Comparison of ENCODE assay signal across 18 cellular contexts in genomic region chr4:82275431-82276423, GRCh38.
DNase-seq lines count a peak whose midpoint lies in the region; ATAC-seq, FAIRE-seq and TF ChIP-seq lines count a peak whose summit lies in the region.
"Had no signal": no experiment of that assay in that cellular context is flagged by ENCODE, and none has a peak within 500 bp of the region (broad histone marks: within the 10 kb centered on the region; RNA-seq: fewer than 3 reads in every experiment).

No MANE protein-coding gene starts in this region.

- no peaks in the 10 kb centered on the region for H3K27me3 ChIP-seq in right cardiac atrium (ENCODE audit: control insufficient read depth, insufficient read depth)
- no peaks in the 10 kb centered on the region for H3K27me3 ChIP-seq in Karpas-422 (ENCODE audit: low read length)
- peaks cover 13 to 22% of the 10 kb centered on the region in 2 experiments; a peak in 4 of 5 replicates for H3K27me3 ChIP-seq in K562 (ENCODE audit: control insufficient read depth in 2 of 2, insufficient read depth in 2 of 2, low read length in 2 of 2)
- no peaks in the 10 kb centered on the region for H3K27me3 ChIP-seq in left lung
- no peaks in the 10 kb centered on the region for H3K27me3 ChIP-seq in stomach
- H3K27me3 ChIP-seq: body of pancreas, esophagus muscularis mucosa had no signal

- TF ChIP-seq RAD21 in K562 (CRISPR knock-in tag; conservative IDR thresholded peaks at IDR 0.05 in 1 of 2, IDR thresholded peaks at IDR 0.05 in 1 of 2): peak; percentile 58 to 60; a peak in 3 of 4 replicates

- FAIRE-seq in K562 (lab: Jason Lieb, UNC): peak; percentile 48
- FAIRE-seq: GM19239 had no signal

- H3K27ac ChIP-seq in right cardiac atrium (ENCODE audit: low read length): no peak overlapping the region
- no peak overlapping the region for H3K27ac ChIP-seq in Karpas-422 (ENCODE audit: low read length)
- no peak overlapping the region for H3K27ac ChIP-seq in K562 (ENCODE audit: extremely low read depth, low read depth, low read length)
- H3K27ac ChIP-seq in left lung: no peak overlapping the region
- no peak overlapping the region for H3K27ac ChIP-seq in stomach
- H3K27ac ChIP-seq: body of pancreas, esophagus muscularis mucosa, heart right ventricle had no signal

- H3K9ac ChIP-seq in Karpas-422 (ENCODE audit: low read length) (no peak overlapping the region), K562 (ENCODE audit: insufficient read depth in 1 of 2, low read depth in 2 of 2, low read length in 2 of 2) (no peak overlapping the region)

- H3K4me2 ChIP-seq in Karpas-422 (ENCODE audit: low read depth, low read length, poor library complexity, severe bottlenecking) (no peak overlapping the region), K562 (ENCODE audit: insufficient read depth, low read length) (no peak overlapping the region)

- ATAC-seq in Right ventricle myocardium inferior: peak; percentile 16
- no peak for ATAC-seq in right cardiac atrium
- peak; percentile 97 for ATAC-seq in K562
- ATAC-seq in stimulated activated naive CD8-positive, alpha-beta T cell treated with anti-CD3 and anti-CD28 coated beads, Interleukin-15, Interleukin-2, amounts not matched to agents 100 U/mL and 50 U/mL, for 24 hours: peak; percentile 36
- ATAC-seq in left lung: no peak
- ATAC-seq: activated CD4-positive, CD25-positive, alpha-beta regulatory T cell treated with anti-CD3 and anti-CD28 coated beads, Interleukin-2, amount 50 U/mL, for 24 hours; body of pancreas; heart right ventricle; sciatic nerve had no signal

- no TSS peak for BruUV-seq in K562 (replicated peaks; lab: Mats Ljungman, UMichigan)

- no peak for DNase-seq in Right ventricle myocardium inferior (ENCODE audit: missing footprints)
- DNase-seq in right cardiac atrium: no peak
- DNase-seq in Karpas-422: peak; percentile 54
- DNase-seq in K562 (ENCODE audit: extremely low read depth in 1 of 4, low spot score in 3 of 4): peak in 3 of 4 experiments; percentile 14 to 49 (median 44)
- no peak for DNase-seq in stimulated activated naive CD8-positive, alpha-beta T cell treated with anti-CD3 and anti-CD28 coated beads, Interleukin-15, Interleukin-2, amounts not matched to agents 100 U/mL and 50 U/mL, for 24 hours
- no peak for DNase-seq in cerebellum (ENCODE audit: low spot score)
- no peak for DNase-seq in left lung
- no peak for DNase-seq in stomach
- DNase-seq: activated CD8-positive, alpha-beta memory T cell treated with anti-CD3 and anti-CD28 coated beads, Interleukin-2, amount 50 U/mL, for 4 hours; activated gamma-delta T cell; body of pancreas; GF-D8; heart right ventricle; NCI-H1105 had no signal

- POLR2A ChIA-PET in K562 (lab: Yijun Ruan, JAX): no interaction called here

- no peak for TF ChIP-seq POLR2A in K562 (conservative IDR thresholded peaks at IDR 0.05)
- TF ChIP-seq POLR2A in stomach (IDR thresholded peaks at IDR 0.05): no peak

- no peaks in the 10 kb centered on the region for H4K20me1 ChIP-seq in Karpas-422 (ENCODE audit: insufficient read depth, low read depth, low read length)
- no peaks in the 10 kb centered on the region for H4K20me1 ChIP-seq in K562 (replicated peaks; ENCODE audit: control insufficient read depth, insufficient read depth, low read length)

- H3K9me2 ChIP-seq in Karpas-422 (replicated peaks; ENCODE audit: insufficient read depth, low read length): no peaks in the 10 kb centered on the region

- CTCF ChIA-PET in K562 (lab: Yijun Ruan, JAX; ENCODE audit: low intra/inter-chr PET ratio): interaction anchor here (1.2 kb wide), 2 partner anchors 85 to 113 kb away, joined by 4 to 5 read pairs; no protein-coding TSS in a partner anchor

- no peaks in the 10 kb centered on the region for H3K9me1 ChIP-seq in K562 (ENCODE audit: control insufficient read depth, insufficient read depth, low read length)

- TF ChIP-seq CTCF in K562 (IDR thresholded peaks at IDR 0.05 in 2 of 3, conservative IDR thresholded peaks at IDR 0.05 in 1 of 3; ENCODE audit: insufficient read depth in 2 of 3, low read depth in 1 of 3, low read length in 3 of 3) (peak; percentile 51 to 66 (median 51)), left lung (IDR thresholded peaks at IDR 0.05) (no peak), stomach (IDR thresholded peaks at IDR 0.05) (no peak)

- no peaks in the 10 kb centered on the region for H3K36me3 ChIP-seq in Karpas-422 (ENCODE audit: insufficient read depth, low read length)
- H3K36me3 ChIP-seq in K562 (ENCODE audit: control insufficient read depth, insufficient read depth, low read length): no peaks in the 10 kb centered on the region
- no peaks in the 10 kb centered on the region for H3K36me3 ChIP-seq in left lung
- no peaks in the 10 kb centered on the region for H3K36me3 ChIP-seq in stomach
- H3K36me3 ChIP-seq: esophagus muscularis mucosa, heart right ventricle had no signal

- no peak overlapping the region for H3K4me3 ChIP-seq in right cardiac atrium (ENCODE audit: low read length)
- H3K4me3 ChIP-seq in Karpas-422 (ENCODE audit: low read length): no peak overlapping the region
- no peak overlapping the region for H3K4me3 ChIP-seq in K562
- no peak overlapping the region for H3K4me3 ChIP-seq in left lung
- no peak overlapping the region for H3K4me3 ChIP-seq in stomach
- H3K4me3 ChIP-seq: body of pancreas, esophagus muscularis mucosa, heart right ventricle had no signal

- intact Hi-C loops in Right ventricle myocardium inferior (cut with DNase I): no loop called here
- intact Hi-C loops in right cardiac atrium (cut with DNase I): no loop called here
- intact Hi-C loops in K562 (cut with micrococcal nuclease): loop anchor here (2.0 to 10.0 kb wide), 4 partner anchors 85 to 462 kb away; no protein-coding TSS in a partner anchor
- intact Hi-C loops in left lung (cut with DNase I): no loop called here
- intact Hi-C loops in stomach (cut with DNase I; ENCODE audit: low total_unique reads): no loop called here

- in situ Hi-C loops in K562 (cut with MboI): loop anchor here (10.0 kb wide), 1 partner anchor 881 kb away; no protein-coding TSS in a partner anchor

- H3K4me1 ChIP-seq in right cardiac atrium (ENCODE audit: control insufficient read depth, insufficient read depth, low read length) (no peaks in the 10 kb centered on the region), Karpas-422 (ENCODE audit: low read length) (peaks cover 17% of the 10 kb centered on the region), K562 (replicated peaks in 1 of 2; ENCODE audit: control insufficient read depth in 2 of 2, insufficient read depth in 2 of 2, low read length in 2 of 2) (no peaks in the 10 kb centered on the region), left lung (no peaks in the 10 kb centered on the region), stomach (peaks cover 0 to 12% (median 0%) of the 10 kb centered on the region in 4 donors)
- H3K4me1 ChIP-seq: body of pancreas, esophagus muscularis mucosa, heart right ventricle had no signal

- H3K9me3 ChIP-seq in right cardiac atrium (ENCODE audit: control insufficient read depth, low read length) (no peaks in the 10 kb centered on the region), Karpas-422 (ENCODE audit: low read length) (no peaks in the 10 kb centered on the region), K562 (replicated peaks; ENCODE audit: control insufficient read depth, insufficient read depth, low read depth, low read length) (no peaks in the 10 kb centered on the region), left lung (no peaks in the 10 kb centered on the region), stomach (no peaks in the 10 kb centered on the region)
- H3K9me3 ChIP-seq: body of pancreas, esophagus muscularis mucosa had no signal

- H3K79me2 ChIP-seq in Karpas-422 (ENCODE audit: low read length) (no peaks in the 10 kb centered on the region), K562 (ENCODE audit: control insufficient read depth, insufficient read depth, low read length) (no peaks in the 10 kb centered on the region)

- H2AFZ ChIP-seq in Karpas-422 (ENCODE audit: low read length) (no peak overlapping the region), K562 (ENCODE audit: low read depth, low read length) (no peak overlapping the region)

- 81% methylated on average over 10 of the region's 10 CpGs for WGBS in right cardiac atrium
- 0% methylated on average over 10 of the region's 10 CpGs for WGBS in K562 (ENCODE audit: insufficient coverage, low coverage, missing lambda C conversion rate)
- 74 to 87% (median 82%) methylated on average over 9 to 10 of the region's 10 CpGs for WGBS in stomach, 5 donors

- TF ChIP-seq EP300 in K562 (IDR thresholded peaks at IDR 0.05; ENCODE audit: low read length): no peak
- TF ChIP-seq EP300 in stomach (IDR thresholded peaks at IDR 0.05): no peak

TF ChIP-seq in K562, 482 proteins besides CTCF, POLR2A, EP300 and RAD21 (continues in another document):
- no peak for TF ChIP-seq TSHZ1 (CRISPR knock-in tag; IDR thresholded peaks at IDR 0.05)
- 0 out of 2 replicates have a peak, but pooled peaks have one; percentile 41 for TF ChIP-seq SMC3 (conservative IDR thresholded peaks at IDR 0.05; ENCODE audit: insufficient read depth, low read depth, low read length)

Comparison
In these comparisons a context has a peak if more than half of its experiments do, and no peak if none do; other contexts are left out.
1. ATAC-seq: peak in Right ventricle myocardium inferior (single experiment), K562 (single experiment) and stimulated activated naive CD8-positive, alpha-beta T cell treated with anti-CD3 and anti-CD28 coated beads, Interleukin-15, Interleukin-2, amounts not matched to agents 100 U/mL and 50 U/mL, for 24 hours (single experiment); none in right cardiac atrium (0 of 2) and left lung (single experiment).
2. DNase-seq: peak in Karpas-422 (single experiment) and K562 (3 of 4); none in Right ventricle myocardium inferior (single experiment), right cardiac atrium (0 of 3), stimulated activated naive CD8-positive, alpha-beta T cell treated with anti-CD3 and anti-CD28 coated beads, Interleukin-15, Interleukin-2, amounts not matched to agents 100 U/mL and 50 U/mL, for 24 hours (single experiment), cerebellum (single experiment), left lung (0 of 2) and stomach (single experiment).
3. CTCF ChIP-seq: peak in K562 (3 of 3); none in left lung (0 of 2) and stomach (0 of 7).